Comparison of ENCODE assay signal across 1 cellular context in genomic region chr7:100093498-100093897, GRCh38.
TF ChIP-seq lines count a peak whose summit lies in the region.

No MANE protein-coding gene starts in this region.

TF ChIP-seq in GM12878, 131 proteins besides CTCF, POLR2A, EP300 and RAD21:
- TF ChIP-seq ZBTB11 (CRISPR knock-in tag; IDR thresholded peaks at IDR 0.05) (no peak), PBX3 (IDR thresholded peaks at IDR 0.05; ENCODE audit: insufficient replicate concordance, low read depth, low read length) (no peak), ESRRA (IDR thresholded peaks at IDR 0.05; ENCODE audit: low read length) (no peak), TARDBP (IDR thresholded peaks at IDR 0.05; ENCODE audit: borderline replicate concordance) (no peak), IKZF2 (IDR thresholded peaks at IDR 0.05) (no peak), FOS (IDR thresholded peaks at IDR 0.05; ENCODE audit: borderline replicate concordance, extremely low read depth, insufficient read length) (no peak), RB1 (IDR thresholded peaks at IDR 0.05; ENCODE audit: borderline replicate concordance) (no peak), ZZZ3 (IDR thresholded peaks at IDR 0.05; ENCODE audit: control insufficient read depth, insufficient read length, low read depth) (no peak), NR2F1 (conservative IDR thresholded peaks at IDR 0.05) (no peak), PAX8 (IDR thresholded peaks at IDR 0.05) (no peak), BRCA1 (IDR thresholded peaks at IDR 0.05; ENCODE audit: low read depth, low read length) (no peak), PAX5 (IDR thresholded peaks at IDR 0.05; ENCODE audit: borderline replicate concordance, low read depth, low read length) (no peak), SIX5 (IDR thresholded peaks at IDR 0.05; ENCODE audit: low read depth, low read length, severe bottlenecking) (no peak), ATF3 (IDR thresholded peaks at IDR 0.05; ENCODE audit: borderline replicate concordance, extremely low read depth, low read depth, low read length) (no peak), PKNOX1 (IDR thresholded peaks at IDR 0.05) (no peak), CHD4 (IDR thresholded peaks at IDR 0.05) (no peak), HDGF (IDR thresholded peaks at IDR 0.05) (no peak)
